Comparison of ENCODE assay signal across 10 cellular contexts in genomic region chr2:3805120-3805519, GRCh38.
DNase-seq lines count a peak whose midpoint lies in the region; ATAC-seq and TF ChIP-seq lines count a peak whose summit lies in the region.
"Had no signal": no experiment of that assay in that cellular context is flagged by ENCODE, and none has a peak within 500 bp of the region (broad histone marks: within the 10 kb centered on the region; RNA-seq: fewer than 3 reads in every experiment).

No MANE protein-coding gene starts in this region.

- peaks cover 4% of the 10 kb centered on the region; the same call in 2 of the 3 replicates for H3K36me3 Mint-ChIP-seq in GM23338 (ENCODE audit: low read depth)

- H3F3A ChIP-seq in GM23338 (replicated peaks; ENCODE audit: low read depth) = no peaks in the 10 kb centered on the region

- no peak overlapping the region for H3K4me3 Mint-ChIP-seq in GM23338
- H3K4me3 Mint-ChIP-seq: HFFc6 had no signal

- H3K4me3 ChIP-seq in BE2C (ENCODE audit: low read depth, low read length) (no peak overlapping the region), GM23338 (no peak overlapping the region), lower leg skin (ENCODE audit: low read depth, poor library complexity, severe bottlenecking) (no peak overlapping the region), gastrocnemius medialis (no peak overlapping the region)

- in situ Hi-C loops in gastrocnemius medialis (cut with MboI; ENCODE audit: low sequenced_read_pairs in 4 of 4) = no loop called here

- H3K9me2 ChIP-seq in GM23338 (ENCODE audit: insufficient read depth) = no peaks in the 10 kb centered on the region

- DNase-seq in BE2C (peak; percentile 68), GM23338 (ENCODE audit: low spot score) (peak; percentile 74), RPMI8226 (peak; percentile 23), islet precursor cell (peak; percentile 79), lower leg skin (ENCODE audit: low spot score in 2 of 2) (no peak), gastrocnemius medialis (no peak)
- DNase-seq: HFFc6, NCI-H1048 had no signal

- H4K20me1 ChIP-seq in GM23338 (replicated peaks; ENCODE audit: insufficient read depth) = no peaks in the 10 kb centered on the region

- H3K9me3 ChIP-seq in BE2C = no peaks in the 10 kb centered on the region
- H3K9me3 ChIP-seq in gastrocnemius medialis = no peaks in the 10 kb centered on the region

- H3K4me1 Mint-ChIP-seq in GM23338 = no peaks in the 10 kb centered on the region

- H3K79me2 ChIP-seq in GM23338 (replicated peaks; ENCODE audit: insufficient read depth) = no peaks in the 10 kb centered on the region

- 35 to 39% methylated on average over 8 of the region's 8 CpGs for WGBS in lower leg skin, 2 donors

- ATAC-seq in GM23338 (peak; percentile 90), HG03565 (IDR thresholded peaks at IDR 0.05; ENCODE audit: unreplicated experiment) (no peak), GM21717 (IDR thresholded peaks at IDR 0.05; ENCODE audit: unreplicated experiment) (no peak), gastrocnemius medialis (no peak)

- H3K9me3 Mint-ChIP-seq in GM23338 = peaks cover 88% of the 10 kb centered on the region

- H3K4me2 ChIP-seq in GM23338 = no peak overlapping the region

- peaks cover 3% of the 10 kb centered on the region for H3K27me3 Mint-ChIP-seq in GM23338 (ENCODE audit: insufficient read depth, low read depth, poor library complexity)

- no peak for TF ChIP-seq POLR2A in lower leg skin (IDR thresholded peaks at IDR 0.05)
- no peak for TF ChIP-seq POLR2A in gastrocnemius medialis (IDR thresholded peaks at IDR 0.05)

- H3K27ac ChIP-seq in GM23338 (ENCODE audit: low read depth) (no peak overlapping the region), gastrocnemius medialis (no peak overlapping the region)

- H3K27me3 ChIP-seq in BE2C (peaks cover 5% of the 10 kb centered on the region; the same call in 1 of the 2 replicates), GM23338 (ENCODE audit: insufficient read depth) (no peaks in the 10 kb centered on the region), gastrocnemius medialis (no peaks in the 10 kb centered on the region)

- H3K36me3 ChIP-seq in BE2C = no peaks in the 10 kb centered on the region
- H3K36me3 ChIP-seq in GM23338 (ENCODE audit: insufficient read depth) = no peaks in the 10 kb centered on the region
- no peaks in the 10 kb centered on the region for H3K36me3 ChIP-seq in gastrocnemius medialis

- no peak overlapping the region for H3K27ac Mint-ChIP-seq in GM23338
- H3K27ac Mint-ChIP-seq: HFFc6 had no signal

- no peaks in the 10 kb centered on the region for H3K4me1 ChIP-seq in BE2C
- no peaks in the 10 kb centered on the region for H3K4me1 ChIP-seq in GM23338 (ENCODE audit: insufficient read depth)
- H3K4me1 ChIP-seq in gastrocnemius medialis = no peaks in the 10 kb centered on the region

- TF ChIP-seq CTCF in BE2C (IDR thresholded peaks at IDR 0.05; ENCODE audit: low read depth, low read length) (peak; percentile 85), GM23338 (conservative IDR thresholded peaks at IDR 0.05; ENCODE audit: low read depth in 2 of 2) (peak; percentile 65 to 81), lower leg skin (IDR thresholded peaks at IDR 0.05) (no peak), gastrocnemius medialis (IDR thresholded peaks at IDR 0.05 in 4 of 5, conservative IDR thresholded peaks at IDR 0.05 in 1 of 5) (no peak)

- intact Hi-C loops in lower leg skin (cut with DNase I; ENCODE audit: low total_unique reads) = no loop called here
- intact Hi-C loops in gastrocnemius medialis (cut with DNase I; ENCODE audit: low total_unique reads) = no loop called here

- no peak overlapping the region for H2AFZ ChIP-seq in GM23338

TF ChIP-seq in GM23338, 12 proteins besides CTCF, POLR2A, EP300 and RAD21:
- TF ChIP-seq STAT1 (IDR thresholded peaks at IDR 0.05; ENCODE audit: unreplicated experiment) (no peak), NANOG (IDR thresholded peaks at IDR 0.05; ENCODE audit: borderline replicate concordance) (no peak), ETS1 (IDR thresholded peaks at IDR 0.05) (no peak), CREB1 (CRISPR knock-in tag; IDR thresholded peaks at IDR 0.05; ENCODE audit: low read depth) (no peak), EZH2phosphoT487 (IDR thresholded peaks at IDR 0.05; ENCODE audit: unreplicated experiment) (no peak), REST (IDR thresholded peaks at IDR 0.05; ENCODE audit: unreplicated experiment) (no peak)

Comparison
In these comparisons a context has a peak if more than half of its experiments do, and no peak if none do; other contexts are left out.
1. DNase-seq: peak in BE2C (single experiment), GM23338 (single experiment), RPMI8226 (single experiment) and islet precursor cell (single experiment); none in lower leg skin (0 of 2) and gastrocnemius medialis (0 of 2).
2. CTCF ChIP-seq: peak in BE2C (single experiment) and GM23338 (2 of 2); none in lower leg skin (0 of 3) and gastrocnemius medialis (0 of 5).